8 cellular contexts compared by ENCODE assay signal in genomic region chr17:82494236-82495055, GRCh38. TPM values are rescaled to one million over a fixed set of nuclear protein-coding genes. Genes with fewer than 3 reads are reported as not detected.
A peak's percentile ranks its signal among the peaks of the same experiment; 100 is the strongest.
DNase-seq lines count a peak whose midpoint lies in the region; ATAC-seq lines count a peak whose summit lies in the region.

No MANE protein-coding gene starts in this region.

- H3K27ac ChIP-seq in cingulate gyrus (ENCODE audit: low read depth, low read length): peak overlapping the region; percentile 19

- peak; percentile 93 for DNase-seq in ACHN
- peak; percentile 98 for DNase-seq in NCI-H69 (lab: John Stamatoyannopoulos, UW)
- DNase-seq in activated CD4-positive, alpha-beta T cell treated with anti-CD3 and anti-CD28 coated beads for 48 hours: peak; percentile 91
- DNase-seq in left colon: peak; percentile 81 to 84
- DNase-seq in stimulated activated CD4-positive, alpha-beta T cell treated with anti-CD3 and anti-CD28 coated beads, Interleukin-2, amount 100 ng/mL, for 4 hours (ENCODE audit: low read depth): peak; percentile 69

- ATAC-seq in GM18868 (IDR thresholded peaks at IDR 0.05; ENCODE audit: unreplicated experiment) (peak; percentile 66), HG03432 (IDR thresholded peaks at IDR 0.05; ENCODE audit: unreplicated experiment) (peak; percentile 57), left colon (peak; percentile 47)

- in situ Hi-C loops in ACHN (cut with HindIII; ENCODE audit: low pct_ligation_motif_present, low pct_unique_long_range_greater_than_20kb, low sequenced_read_pairs): no loop called here

- intact Hi-C loops in left colon (cut with DNase I, micrococcal nuclease): no loop called here

RNA-seq across cellular contexts. Expression of gene FOXK2, which starts 25.1 kb away (rescaled TPM):
- 10 to 100 TPM; 40.4 to 48.7 TPM for total RNA-seq in left colon

RNA-seq across cellular contexts. Expression of gene NARF, which starts 35.9 kb away (rescaled TPM):
- 10 to 100 TPM; 47.6 to 50.9 TPM for total RNA-seq in left colon

RNA-seq across cellular contexts. Expression of gene CYBC1, which starts 43.9 kb away (rescaled TPM):
- total RNA-seq in left colon: 10 to 100 TPM; 60.8 to 77.8 TPM

Comparison
In these comparisons a context has a peak if more than half of its experiments do, and no peak if none do; other contexts are left out.
1. Peak in every context shown above with its lines: DNase-seq, ATAC-seq and H3K27ac ChIP-seq.